Comparison of ENCODE assay signal across 18 cellular contexts in genomic region chr3:73772076-73772475, GRCh38.
DNase-seq lines count a peak whose midpoint lies in the region; ATAC-seq and TF ChIP-seq lines count a peak whose summit lies in the region.
"Had no signal": no experiment of that assay in that cellular context is flagged by ENCODE, and none has a peak within 500 bp of the region (broad histone marks: within the 10 kb centered on the region; RNA-seq: fewer than 3 reads in every experiment).

No MANE protein-coding gene starts in this region.

- H3K23ac ChIP-seq in mesenchymal stem cell (ENCODE audit: low read length in 2 of 2), result no peak overlapping the region

- no peak overlapping the region for H2BK12ac ChIP-seq in mesenchymal stem cell (ENCODE audit: low read length in 2 of 2)

- H3K14ac ChIP-seq in mesenchymal stem cell (ENCODE audit: low read length in 2 of 2), result no peak overlapping the region

- no peak overlapping the region for H3K4me3 ChIP-seq in AG10803 (ENCODE audit: low read length)
- H3K4me3 ChIP-seq in fibroblast of mammary gland (ENCODE audit: control insufficient read depth, low read depth, low read length), result no peak overlapping the region
- H3K4me3 ChIP-seq in mesenchymal stem cell (ENCODE audit: insufficient read depth in 1 of 2, low read depth in 1 of 2, low read length in 2 of 2), result no peak overlapping the region
- no peak overlapping the region for H3K4me3 ChIP-seq in prostate gland
- H3K4me3 ChIP-seq: BLaER1 treated with 17β-estradiol and CSF1 and Interleukin-3, amounts not matched to agents 10 nM and 100 nM; GM23338 had no signal

- no peak overlapping the region for H3K18ac ChIP-seq in mesenchymal stem cell (ENCODE audit: low read depth in 1 of 2, low read length in 2 of 2)

- peak; percentile 35; the same call in 2 of the 3 replicates for ATAC-seq in SK-N-SH treated with all-trans-retinoic acid at 6 μM for 48 hours
- ATAC-seq in HG03135 (IDR thresholded peaks at IDR 0.05; ENCODE audit: unreplicated experiment), result no peak
- ATAC-seq: GM23338 had no signal

- no peak overlapping the region for H2BK5ac ChIP-seq in mesenchymal stem cell (ENCODE audit: low read depth, low read length, poor library complexity, severe bottlenecking)

- H3K27me3 ChIP-seq in mesenchymal stem cell (ENCODE audit: control insufficient read depth in 1 of 2, insufficient read depth in 1 of 2, low read length in 2 of 2) (no peaks in the 10 kb centered on the region), prostate gland (replicated peaks; ENCODE audit: insufficient read depth) (no peaks in the 10 kb centered on the region)
- H3K27me3 ChIP-seq: BLaER1 treated with 17β-estradiol and CSF1 and Interleukin-3, amounts not matched to agents 10 nM and 100 nM had no signal

- H3K4me1 ChIP-seq in mesenchymal stem cell (ENCODE audit: control insufficient read depth, insufficient read depth, low read depth, low read length) (peaks cover under 1% of the 10 kb centered on the region), prostate gland (replicated peaks) (no peaks in the 10 kb centered on the region)

- H2BK120ac ChIP-seq in mesenchymal stem cell (ENCODE audit: low read depth, low read length), result no peak overlapping the region

- H3K27ac ChIP-seq in mesenchymal stem cell (ENCODE audit: low read length, poor library complexity, severe bottlenecking) (no peak overlapping the region), prostate gland (no peak overlapping the region)
- H3K27ac ChIP-seq: 22Rv1; BLaER1 treated with 17β-estradiol and CSF1 and Interleukin-3, amounts not matched to agents 10 nM and 100 nM had no signal

- DNase-seq in AG10803 (ENCODE audit: low read depth) (peak; percentile 24), fibroblast of mammary gland (ENCODE audit: low read depth) (peak; percentile 20), mesenchymal stem cell (no peak), prostate gland (ENCODE audit: low spot score) (no peak), cerebellar nuclear complex (lab: John Stamatoyannopoulos, UW) (no peak), posterior cingulate gyrus (no peak)
- DNase-seq: CD4-positive, CD25-positive, alpha-beta regulatory T cell; CD8-positive, alpha-beta memory T cell; COR-L47; DMS79; GF-D8; HCEC 1CT; IMR-90 had no signal

- H3K9ac ChIP-seq in mesenchymal stem cell (ENCODE audit: low read length), result peak overlapping the region; percentile 11
- H3K9ac ChIP-seq: BLaER1 treated with 17β-estradiol and CSF1 and Interleukin-3, amounts not matched to agents 10 nM and 100 nM had no signal

- H4K91ac ChIP-seq in mesenchymal stem cell (ENCODE audit: low read length), result no peak overlapping the region

- TF ChIP-seq POLR2A in prostate gland (IDR thresholded peaks at IDR 0.05), result no peak

- H2AK5ac ChIP-seq in mesenchymal stem cell (ENCODE audit: low read length, severe bottlenecking), result no peak overlapping the region

- H3K36me3 ChIP-seq in mesenchymal stem cell (ENCODE audit: control insufficient read depth in 1 of 2, insufficient read depth in 2 of 2, low read depth in 1 of 2, low read length in 2 of 2) (no peaks in the 10 kb centered on the region), prostate gland (no peaks in the 10 kb centered on the region)
- H3K36me3 ChIP-seq: BLaER1 treated with 17β-estradiol and CSF1 and Interleukin-3, amounts not matched to agents 10 nM and 100 nM had no signal

- TF ChIP-seq CTCF in AG10803 (conservative IDR thresholded peaks at IDR 0.05; ENCODE audit: low read length), result no peak
- no peak for TF ChIP-seq CTCF in fibroblast of mammary gland (conservative IDR thresholded peaks at IDR 0.05; ENCODE audit: control insufficient read depth, insufficient read depth, low read depth, low read length)
- no peak for TF ChIP-seq CTCF in prostate gland (IDR thresholded peaks at IDR 0.05)

- H3K4me2 ChIP-seq in mesenchymal stem cell (ENCODE audit: low read length, poor library complexity, severe bottlenecking), result no peak overlapping the region
- H3K4me2 ChIP-seq: BLaER1 treated with 17β-estradiol and CSF1 and Interleukin-3, amounts not matched to agents 10 nM and 100 nM; GM23338 had no signal

- no peak overlapping the region for H4K8ac ChIP-seq in mesenchymal stem cell (ENCODE audit: low read length)

- intact Hi-C loops in prostate gland (cut with DNase I) (no loop called here), posterior cingulate gyrus (cut with DNase I) (no loop called here)

- H3K4ac ChIP-seq in mesenchymal stem cell (ENCODE audit: low read depth in 1 of 2, low read length in 2 of 2), result no peak overlapping the region

- H3K9me3 ChIP-seq in mesenchymal stem cell (ENCODE audit: control insufficient read depth, low read length), result peaks cover 14% of the 10 kb centered on the region
- H3K9me3 ChIP-seq in prostate gland, result no peaks in the 10 kb centered on the region

- no peak overlapping the region for H2BK15ac ChIP-seq in mesenchymal stem cell (ENCODE audit: low read depth, poor library complexity, severe bottlenecking)

- no peaks in the 10 kb centered on the region for H3K79me1 ChIP-seq in mesenchymal stem cell (replicated peaks; ENCODE audit: low read length, poor library complexity, severe bottlenecking)

- no peak overlapping the region for H2AFZ ChIP-seq in mesenchymal stem cell (ENCODE audit: low read depth, low read length)
- H2AFZ ChIP-seq: GM23338 had no signal

TF ChIP-seq in SK-N-SH treated with all-trans-retinoic acid at 6 μM for 48 hours, 23 proteins besides CTCF, POLR2A, EP300 and RAD21:
- TF ChIP-seq ZNF565 (CRISPR knock-in tag; conservative IDR thresholded peaks at IDR 0.05; ENCODE audit: low read depth) (no peak), GLIS3 (CRISPR knock-in tag; IDR thresholded peaks at IDR 0.05) (no peak), PPARA (CRISPR knock-in tag; IDR thresholded peaks at IDR 0.05; ENCODE audit: borderline replicate concordance) (no peak), ISL1 (CRISPR knock-in tag; IDR thresholded peaks at IDR 0.05) (no peak)
- TF ChIP-seq, protein P1, sequence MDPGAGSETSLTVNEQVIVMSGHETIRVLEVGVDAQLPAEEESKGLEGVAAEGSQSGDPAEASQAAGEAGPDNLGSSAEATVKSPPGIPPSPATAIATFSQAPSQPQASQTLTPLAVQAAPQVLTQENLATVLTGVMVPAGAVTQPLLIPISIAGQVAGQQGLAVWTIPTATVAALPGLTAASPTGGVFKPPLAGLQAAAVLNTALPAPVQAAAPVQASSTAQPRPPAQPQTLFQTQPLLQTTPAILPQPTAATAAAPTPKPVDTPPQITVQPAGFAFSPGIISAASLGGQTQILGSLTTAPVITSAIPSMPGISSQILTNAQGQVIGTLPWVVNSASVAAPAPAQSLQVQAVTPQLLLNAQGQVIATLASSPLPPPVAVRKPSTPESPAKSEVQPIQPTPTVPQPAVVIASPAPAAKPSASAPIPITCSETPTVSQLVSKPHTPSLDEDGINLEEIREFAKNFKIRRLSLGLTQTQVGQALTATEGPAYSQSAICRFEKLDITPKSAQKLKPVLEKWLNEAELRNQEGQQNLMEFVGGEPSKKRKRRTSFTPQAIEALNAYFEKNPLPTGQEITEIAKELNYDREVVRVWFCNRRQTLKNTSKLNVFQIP (CRISPR knock-in tag; IDR thresholded peaks at IDR 0.05; ENCODE audit: borderline replicate concordance, low read depth), result no peak
- TF ChIP-seq, protein P2, sequence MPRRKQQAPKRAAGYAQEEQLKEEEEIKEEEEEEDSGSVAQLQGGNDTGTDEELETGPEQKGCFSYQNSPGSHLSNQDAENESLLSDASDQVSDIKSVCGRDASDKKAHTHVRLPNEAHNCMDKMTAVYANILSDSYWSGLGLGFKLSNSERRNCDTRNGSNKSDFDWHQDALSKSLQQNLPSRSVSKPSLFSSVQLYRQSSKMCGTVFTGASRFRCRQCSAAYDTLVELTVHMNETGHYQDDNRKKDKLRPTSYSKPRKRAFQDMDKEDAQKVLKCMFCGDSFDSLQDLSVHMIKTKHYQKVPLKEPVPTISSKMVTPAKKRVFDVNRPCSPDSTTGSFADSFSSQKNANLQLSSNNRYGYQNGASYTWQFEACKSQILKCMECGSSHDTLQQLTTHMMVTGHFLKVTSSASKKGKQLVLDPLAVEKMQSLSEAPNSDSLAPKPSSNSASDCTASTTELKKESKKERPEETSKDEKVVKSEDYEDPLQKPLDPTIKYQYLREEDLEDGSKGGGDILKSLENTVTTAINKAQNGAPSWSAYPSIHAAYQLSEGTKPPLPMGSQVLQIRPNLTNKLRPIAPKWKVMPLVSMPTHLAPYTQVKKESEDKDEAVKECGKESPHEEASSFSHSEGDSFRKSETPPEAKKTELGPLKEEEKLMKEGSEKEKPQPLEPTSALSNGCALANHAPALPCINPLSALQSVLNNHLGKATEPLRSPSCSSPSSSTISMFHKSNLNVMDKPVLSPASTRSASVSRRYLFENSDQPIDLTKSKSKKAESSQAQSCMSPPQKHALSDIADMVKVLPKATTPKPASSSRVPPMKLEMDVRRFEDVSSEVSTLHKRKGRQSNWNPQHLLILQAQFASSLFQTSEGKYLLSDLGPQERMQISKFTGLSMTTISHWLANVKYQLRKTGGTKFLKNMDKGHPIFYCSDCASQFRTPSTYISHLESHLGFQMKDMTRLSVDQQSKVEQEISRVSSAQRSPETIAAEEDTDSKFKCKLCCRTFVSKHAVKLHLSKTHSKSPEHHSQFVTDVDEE (CRISPR knock-in tag; IDR thresholded peaks at IDR 0.05), result no peak

Comparison
In these comparisons a context has a peak if more than half of its experiments do, and no peak if none do; other contexts are left out.
1. DNase-seq: peak in AG10803 (single experiment) and fibroblast of mammary gland (single experiment); none in mesenchymal stem cell (single experiment), prostate gland (single experiment), cerebellar nuclear complex (0 of 2) and posterior cingulate gyrus (0 of 10).